Comparison of ENCODE assay signal across 33 cellular contexts in genomic region chr11:113260096-113260425, GRCh38.
"Had no signal": no experiment of that assay in that cellular context is flagged by ENCODE, and none has a peak within 500 bp of the region (broad histone marks: within the 10 kb centered on the region; RNA-seq: fewer than 3 reads in every experiment).

No MANE protein-coding gene starts in this region.

- H3K4me3 ChIP-seq: adrenal gland, cardiac muscle cell had no signal

- ATAC-seq: activated CD8-positive, alpha-beta T cell treated with anti-CD3 and anti-CD28 coated beads for 36 hours; activated naive CD4-positive, alpha-beta T cell treated with anti-CD3 and anti-CD28 coated beads, Interleukin-2, amount 50 U/mL, for 72 hours; activated T-cell treated with anti-CD3 and anti-CD28 coated beads, Interleukin-2, amount 50 U/mL, for 4 hours; activated T-helper 17 cell treated with anti-CD3 and anti-CD28 coated beads, Interleukin-2, amount 50 U/mL, for 72 hours had no signal

- DNase-seq: activated B cell treated with CpG ODN at 0.5 μM for 24 hours; activated CD4-positive, alpha-beta memory T cell treated with anti-CD3 and anti-CD28 coated beads for 36 hours; activated CD4-positive, alpha-beta T cell treated with anti-CD3 and anti-CD28 coated beads for 4 hours; activated CD4-positive, alpha-beta T cell treated with anti-CD3 and anti-CD28 coated beads, Interleukin-2, amount 10 ng/mL, durations not matched to agents 24 days and 14 days; activated CD4-positive, alpha-beta T cell treated with anti-CD3 and anti-CD28 coated beads, Interleukin-2, amount 50 U/mL, for 1 hour; activated CD4-positive, alpha-beta T cell treated with anti-CD3 and anti-CD28 coated beads, Interleukin-2, amount 50 U/mL, for 4 hours; activated CD4-positive, CD25-positive, alpha-beta regulatory T cell treated with anti-CD3 and anti-CD28 coated beads, Interleukin-2, amount 50 U/mL, for 72 hours; activated CD8-positive, alpha-beta memory T cell treated with anti-CD3 and anti-CD28 coated beads, Interleukin-2, amount 50 U/mL, for 4 hours; activated CD8-positive, alpha-beta T cell treated with anti-CD3 and anti-CD28 coated beads for 36 hours; activated effector memory CD4-positive, alpha-beta T cell treated with anti-CD3 and anti-CD28 coated beads, Interleukin-2, amount 50 U/mL, for 16 hours; activated gamma-delta T cell treated with Interleukin-2 at 50 U/mL for 16 hours; activated naive CD4-positive, alpha-beta T cell; activated naive CD4-positive, alpha-beta T cell treated with anti-CD3 and anti-CD28 coated beads for 36 hours; activated naive CD4-positive, alpha-beta T cell treated with anti-CD3 and anti-CD28 coated beads, Interleukin-2, amount 50 U/mL, for 16 hours; activated naive CD8-positive, alpha-beta T cell treated with anti-CD3 and anti-CD28 coated beads for 36 hours; activated T-cell treated with anti-CD3 and anti-CD28 coated beads for 4 hours; activated T-cell treated with anti-CD3 and anti-CD28 coated beads, Interleukin-2, amount 50 U/mL, for 1 hour; activated T-cell treated with anti-CD3 and anti-CD28 coated beads, Interleukin-2, amount 50 U/mL, for 4 hours; activated T-cell treated with anti-CD3 and anti-CD28 coated beads, Interleukin-2, amount 50 U/mL, for 72 hours; amniotic stem cell; aorta; caudate nucleus; cerebellar nuclear complex; T-helper 1 cell; T-helper 9 cell had no signal

- H3K9me3 ChIP-seq: adrenal gland had no signal

- H3K27ac ChIP-seq: adrenal gland, cardiac muscle cell, VCaP had no signal

- FAIRE-seq: astrocyte, bronchial epithelial cell, TTC549 had no signal

- H3K27me3 ChIP-seq: adrenal gland, cardiac muscle cell had no signal
